10 cellular contexts compared by ENCODE assay signal in the genomic region with DNA sequence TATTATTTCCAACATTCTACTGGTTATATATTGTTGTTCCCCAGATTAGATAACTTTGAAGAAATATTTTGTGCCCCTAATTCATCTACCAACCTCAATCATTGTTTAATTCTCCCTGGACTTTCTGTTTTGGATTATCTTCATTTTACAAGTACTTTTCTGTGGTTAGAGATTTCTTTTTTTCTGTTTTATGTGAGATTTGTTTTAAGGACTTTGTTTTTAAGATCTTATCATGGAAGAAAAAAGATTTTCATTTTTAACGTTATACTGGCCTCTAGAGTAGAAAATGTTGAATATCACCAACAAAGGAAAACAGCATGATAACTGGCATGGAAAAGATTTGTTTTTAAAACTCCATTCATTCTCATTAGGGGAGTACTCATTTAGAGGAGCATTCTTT.
A peak's percentile ranks its signal among the peaks of the same experiment; 100 is the strongest.
DNase-seq lines count a peak whose midpoint lies in the region; ATAC-seq, FAIRE-seq and TF ChIP-seq lines count a peak whose summit lies in the region.
"Had no signal": no experiment of that assay in that cellular context is flagged by ENCODE, and none has a peak within 500 bp of the region (broad histone marks: within the 10 kb centered on the region; RNA-seq: fewer than 3 reads in every experiment).

No MANE protein-coding gene starts in this region.

- DNase-seq in BE2C, result no peak
- peak; percentile 15 for DNase-seq in NCI-H1105 (lab: John Stamatoyannopoulos, UW)
- peak; percentile 77 for DNase-seq in astrocyte of the spinal cord (ENCODE audit: low read depth, low spot score)
- DNase-seq in medulla oblongata (ENCODE audit: extremely low spot score), result peak; percentile 35
- DNase-seq in GM12892 (ENCODE audit: insufficient read length), result no peak
- DNase-seq in T-helper 2 cell, result no peak
- no peak for DNase-seq in ureter (ENCODE audit: low spot score)
- DNase-seq: naive B cell had no signal

- no peaks in the 10 kb centered on the region for H3K36me3 ChIP-seq in BE2C

- FAIRE-seq in GM12892 (lab: Jason Lieb, UNC), result no peak

- in situ Hi-C loops in astrocyte of the spinal cord (cut with HindIII; ENCODE audit: low sequenced_read_pairs), result no loop called here

- no peak for TF ChIP-seq POLR2A in GM12892 (IDR thresholded peaks at IDR 0.05; ENCODE audit: low read depth, low read length)

- H3K27me3 ChIP-seq in BE2C, result no peaks in the 10 kb centered on the region

- ATAC-seq in HG02885 (IDR thresholded peaks at IDR 0.05; ENCODE audit: poor library complexity, unreplicated experiment), result no peak
- ATAC-seq: WTC11 had no signal

- TF ChIP-seq CTCF in BE2C (IDR thresholded peaks at IDR 0.05; ENCODE audit: low read depth, low read length) (peak; percentile 42; the same call in 1 of the 2 replicates), astrocyte of the spinal cord (IDR thresholded peaks at IDR 0.05; ENCODE audit: low read depth, low read length) (peak; percentile 41)

- H3K9me3 ChIP-seq in BE2C, result no peaks in the 10 kb centered on the region

- peaks cover 24% of the 10 kb centered on the region for H3K4me1 ChIP-seq in BE2C

- H3K4me3 ChIP-seq in BE2C (ENCODE audit: low read depth, low read length) (no peak overlapping the region), astrocyte of the spinal cord (ENCODE audit: low read depth, low read length) (no peak overlapping the region)

Comparison
In these comparisons a context has a peak if more than half of its experiments do, and no peak if none do; other contexts are left out.
1. DNase-seq: peak in NCI-H1105 (single experiment), astrocyte of the spinal cord (single experiment) and medulla oblongata (single experiment); none in BE2C (single experiment), GM12892 (single experiment), T-helper 2 cell (0 of 5) and ureter (single experiment).